ENCODE assay signal across 27 cellular contexts in genomic region chr19:17213334-17213733, GRCh38. TPM values are rescaled to one million over a fixed set of nuclear protein-coding genes. Genes with fewer than 3 reads are reported as not detected.
DNase-seq lines count a peak whose midpoint lies in the region; TF ChIP-seq lines count a peak whose summit lies in the region.
"Had no signal": no experiment of that assay in that cellular context is flagged by ENCODE, and none has a peak within 500 bp of the region (broad histone marks: within the 10 kb centered on the region; RNA-seq: fewer than 3 reads in every experiment).

No MANE protein-coding gene starts in this region.

- CTCF ChIA-PET in HEK293T (lab: Yijun Ruan, JAX): no interaction called here

- no peaks in the 10 kb centered on the region for H3K27me3 ChIP-seq in BLaER1 treated with 17β-estradiol and CSF1 and Interleukin-3, amounts not matched to agents 10 nM and 100 nM
- H3K27me3 ChIP-seq: ascending aorta, gastroesophageal sphincter, pancreas, Peyer's patch, testis had no signal

- peak overlapping the region in 1 of 3 donors; percentile 76 for H3K27ac Mint-ChIP-seq in IgD-negative memory B cell
- H3K27ac Mint-ChIP-seq in neural crest cell (ENCODE audit: unreplicated experiment): no peak overlapping the region
- H3K27ac Mint-ChIP-seq: natural killer cell had no signal

- H3K4me3 ChIP-seq in BLaER1 treated with 17β-estradiol and CSF1 and Interleukin-3, amounts not matched to agents 10 nM and 100 nM: no peak overlapping the region
- H3K4me3 ChIP-seq: ascending aorta, gastroesophageal sphincter, pancreas, Peyer's patch, skin epidermis, testis had no signal

- H3K9me3 Mint-ChIP-seq in IgD-negative memory B cell (no peaks in the 10 kb centered on the region), neural crest cell (no peaks in the 10 kb centered on the region)
- H3K9me3 Mint-ChIP-seq: activated CD4-positive, alpha-beta memory T cell treated with anti-CD3 and anti-CD28 coated beads, Interleukin-2, amount 10 ng/mL, durations not matched to agents 7 days and 5 days; natural killer cell had no signal

- peaks cover 7% of the 10 kb centered on the region for H3K36me3 Mint-ChIP-seq in IgD-negative memory B cell
- H3K36me3 Mint-ChIP-seq in neural crest cell (ENCODE audit: low read depth): peaks cover 17% of the 10 kb centered on the region
- H3K36me3 Mint-ChIP-seq: natural killer cell had no signal

- peak overlapping the region in 3 of 4 donors; percentile 23 to 60 (median 45) for H3K4me3 Mint-ChIP-seq in IgD-negative memory B cell
- H3K4me3 Mint-ChIP-seq in neural crest cell: peak overlapping the region; percentile 19
- H3K4me3 Mint-ChIP-seq: activated CD4-positive, alpha-beta memory T cell treated with anti-CD3 and anti-CD28 coated beads, Interleukin-2, amount 10 ng/mL, durations not matched to agents 7 days and 5 days had no signal

- peak overlapping the region in 6 of 11 experiments; percentile 13 to 99 (median 92); a peak in 9 of 22 replicates for H3K4me2 ChIP-seq in BLaER1 treated with 17β-estradiol and CSF1 and Interleukin-3, amounts not matched to agents 10 nM and 100 nM

- H3K4me1 Mint-ChIP-seq in IgD-negative memory B cell: peaks cover 8 to 22% (median 13%) of the 10 kb centered on the region in 3 donors
- H3K4me1 Mint-ChIP-seq in neural crest cell: peaks cover 16% of the 10 kb centered on the region

- peaks cover 0 to 20% (median 7%) of the 10 kb centered on the region in 11 experiments; a peak in 9 of 22 replicates for H4K20me1 ChIP-seq in BLaER1 treated with 17β-estradiol and CSF1 and Interleukin-3, amounts not matched to agents 10 nM and 100 nM

- H3K27me3 Mint-ChIP-seq in IgD-negative memory B cell (no peaks in the 10 kb centered on the region), neural crest cell (ENCODE audit: low read depth) (peaks cover 3% of the 10 kb centered on the region)
- H3K27me3 Mint-ChIP-seq: activated CD4-positive, alpha-beta memory T cell treated with anti-CD3 and anti-CD28 coated beads, Interleukin-2, amount 10 ng/mL, durations not matched to agents 7 days and 5 days had no signal

- POLR2A ChIA-PET in HEK293T (lab: Yijun Ruan, JAX): interaction anchor here (0.7 kb wide), 1 partner anchor 21 kb away, joined by 3 read pairs; no protein-coding TSS in a partner anchor

- no peak overlapping the region for H3K9ac ChIP-seq in BLaER1 treated with 17β-estradiol and CSF1 and Interleukin-3, amounts not matched to agents 10 nM and 100 nM

- DNase-seq in neural crest cell (ENCODE audit: low read depth, low spot score): no peak
- no peak for DNase-seq in NCI-H2196 treated with DMSO at 0.1 percent for 48 hours (lab: John Stamatoyannopoulos, UW; ENCODE audit: unreplicated experiment)
- no peak for DNase-seq in HEK293T (ENCODE audit: extremely low spot score)
- no peak for DNase-seq in Ammon's horn (ENCODE audit: low spot score)
- DNase-seq: activated CD4-positive, alpha-beta memory T cell treated with anti-CD3 and anti-CD28 coated beads, Interleukin-2, amount 10 ng/mL, durations not matched to agents 7 days and 5 days; activated CD4-positive, alpha-beta T cell treated with anti-CD3 and anti-CD28 coated beads for 1 hour; activated effector memory CD4-positive, alpha-beta T cell treated with Interleukin-2 at 50 U/mL for 16 hours; Calu3; DMS79 treated with DMSO at 0.1 percent for 48 hours; effector CD4-positive, alpha-beta T cell; GDM1; hippocampal formation; natural killer cell; NCI-H1694; NCI-H446 treated with DMSO at 0.1 percent for 48 hours; NCI-H774; pancreas; Peyer's patch; SHP77 treated with DMSO at 0.1 percent for 48 hours; stimulated activated naive CD8-positive, alpha-beta T cell treated with anti-CD3 and anti-CD28 coated beads, Interleukin-15, Interleukin-2, amounts not matched to agents 100 U/mL and 50 U/mL, for 24 hours; testis had no signal

- peak overlapping the region in 1 of 11 experiments; percentile 9; a peak in 1 of 22 replicates for H3K27ac ChIP-seq in BLaER1 treated with 17β-estradiol and CSF1 and Interleukin-3, amounts not matched to agents 10 nM and 100 nM
- H3K27ac ChIP-seq: ascending aorta, gastroesophageal sphincter, pancreas, Peyer's patch, skin epidermis, testis had no signal

- H3K9me3 ChIP-seq in BLaER1 treated with 17β-estradiol and CSF1 and Interleukin-3, amounts not matched to agents 10 nM and 100 nM (replicated peaks in 1 of 11): no peaks in the 10 kb centered on the region
- H3K9me3 ChIP-seq: ascending aorta, gastroesophageal sphincter, pancreas, Peyer's patch, testis had no signal

- H3K4me1 ChIP-seq in BLaER1 treated with 17β-estradiol and CSF1 and Interleukin-3, amounts not matched to agents 10 nM and 100 nM: peaks cover 31 to 66% (median 62%) of the 10 kb centered on the region in 10 experiments

- H3K36me3 ChIP-seq in BLaER1 treated with 17β-estradiol and CSF1 and Interleukin-3, amounts not matched to agents 10 nM and 100 nM: peaks cover 57 to 78% (median 69%) of the 10 kb centered on the region in 11 experiments

- no peak for TF ChIP-seq CTCF in neural crest cell (conservative IDR thresholded peaks at IDR 0.05)

TF ChIP-seq in HEK293T, 16 proteins besides CTCF, POLR2A, EP300 and RAD21:
- no peak for TF ChIP-seq HDGF (IDR thresholded peaks at IDR 0.05; ENCODE audit: borderline replicate concordance)
- no peak for TF ChIP-seq BHLHE40 (IDR thresholded peaks at IDR 0.05; ENCODE audit: borderline replicate concordance)
- TF ChIP-seq TARDBP (IDR thresholded peaks at IDR 0.05): no peak
- no peak for TF ChIP-seq FOXK2 (IDR thresholded peaks at IDR 0.05)
- TF ChIP-seq SUZ12 (IDR thresholded peaks at IDR 0.05): no peak
- TF ChIP-seq FOXM1 (IDR thresholded peaks at IDR 0.05; ENCODE audit: borderline replicate concordance): no peak
- TF ChIP-seq CTBP1 (IDR thresholded peaks at IDR 0.05; ENCODE audit: borderline replicate concordance): no peak
- TF ChIP-seq LEF1 (IDR thresholded peaks at IDR 0.05; ENCODE audit: borderline replicate concordance): no peak
- TF ChIP-seq PKNOX1 (IDR thresholded peaks at IDR 0.05): no peak
TF ChIP-seq in HEK293T: peak in this region for 0.

RNA-seq across cellular contexts. Expression of gene USE1, which starts 1.8 kb away (rescaled TPM):
- 52.5 TPM for polyA plus RNA-seq in IgD-negative memory B cell
- total RNA-seq in neural crest cell: 15.7 and 17.6 TPM in 2 replicates

RNA-seq across cellular contexts. Expression of gene OCEL1, which starts 12.7 kb away (rescaled TPM):
- 46.0 TPM for polyA plus RNA-seq in IgD-negative memory B cell
- 10.4 and 12.0 TPM in 2 replicates for total RNA-seq in neural crest cell

RNA-seq across cellular contexts. Expression of gene NR2F6, which starts 32.4 kb away (rescaled TPM):
- 1.3 TPM for polyA plus RNA-seq in IgD-negative memory B cell
- 52.8 and 57.6 TPM in 2 replicates for total RNA-seq in neural crest cell

RNA-seq across cellular contexts. Expression of gene USHBP1, which starts 51.2 kb away (rescaled TPM):
- not detected for polyA plus RNA-seq in IgD-negative memory B cell
- 0.23 and 0.57 TPM in 2 replicates for total RNA-seq in neural crest cell
- total RNA-seq: fibroblast of lung, natural killer cell had no signal
- polyA plus RNA-seq: fibroblast of lung had no signal

RNA-seq across cellular contexts. Expression of gene BABAM1, which starts 53.9 kb away (rescaled TPM):
- 115 TPM for polyA plus RNA-seq in IgD-negative memory B cell
- total RNA-seq in neural crest cell: 79.1 and 89.3 TPM in 2 replicates
